Comparison of ENCODE assay signal across 21 cellular contexts in genomic region chr2:218743072-218743471, GRCh38. TPM values are rescaled to one million over a fixed set of nuclear protein-coding genes. Genes with fewer than 3 reads are reported as not detected.
DNase-seq lines count a peak whose midpoint lies in the region; ATAC-seq, FAIRE-seq and TF ChIP-seq lines count a peak whose summit lies in the region.
"Had no signal": no experiment of that assay in that cellular context is flagged by ENCODE, and none has a peak within 500 bp of the region (broad histone marks: within the 10 kb centered on the region; RNA-seq: fewer than 3 reads in every experiment).

No MANE protein-coding gene starts in this region.

- peak overlapping the region; percentile 56; the same call in 1 of the 2 replicates for H3K27ac ChIP-seq in GM12878 (ENCODE audit: control insufficient read depth, insufficient read depth)
- H3K27ac ChIP-seq: breast epithelium, thyroid gland had no signal

- no peak overlapping the region; the same call in 1 of the 2 replicates for H3K4me2 ChIP-seq in GM12878 (ENCODE audit: control insufficient read depth, insufficient read depth)
- H3K4me2 ChIP-seq: smooth muscle cell had no signal

- in situ Hi-C loops in GM12878 (cut with MboI), result no loop called here

- SMC1A ChIA-PET in GM12878 (lab: Charles Lee; ENCODE audit: uncharacterized antibody, unreplicated experiment), result interaction anchor here (1.0 kb wide), 1 partner anchor 11 kb away, joined by 5 read pairs; no protein-coding TSS in a partner anchor

- TF ChIP-seq EP300 in GM12878 (IDR thresholded peaks at IDR 0.05; ENCODE audit: borderline replicate concordance in 1 of 2, control insufficient read depth in 1 of 2, low read depth in 2 of 2, low read length in 2 of 2), result peak in 1 of 2 experiments; percentile 42; a peak in 1 of 4 replicates

- H3K36me3 Mint-ChIP-seq in mesothelial cell of epicardium, result peaks cover 57% of the 10 kb centered on the region
- H3K36me3 Mint-ChIP-seq in activated T-helper 2 cell treated with anti-CD3 and anti-CD28 coated beads, Interferon-gamma antibody, Interleukin-2, Interleukin-4, amounts not matched to agents 10 μg/mL and 5 μg/mL and 100 μg/mL, durations not matched to agents 14 hours and 24 hours and 36 hours (ENCODE audit: low read depth), result peaks cover 78% of the 10 kb centered on the region

- H2AFZ ChIP-seq in GM12878 (ENCODE audit: control insufficient read depth, low read depth, low read length), result no peak overlapping the region

- no peak for TF ChIP-seq RAD21 in GM12878 (IDR thresholded peaks at IDR 0.05; ENCODE audit: insufficient read depth, low read depth, low read length)

- no peaks in the 10 kb centered on the region for H3K27me3 Mint-ChIP-seq in mesothelial cell of epicardium (ENCODE audit: low read depth)
- H3K27me3 Mint-ChIP-seq in activated T-helper 2 cell treated with anti-CD3 and anti-CD28 coated beads, Interferon-gamma antibody, Interleukin-2, Interleukin-4, amounts not matched to agents 10 μg/mL and 5 μg/mL and 100 μg/mL, durations not matched to agents 14 hours and 24 hours and 36 hours (ENCODE audit: low read depth), result no peaks in the 10 kb centered on the region
- H3K27me3 Mint-ChIP-seq: activated T-cell treated with anti-CD3 and anti-CD28 coated beads, Interleukin-2, amount 50 U/mL, for 24 hours had no signal

- H3K4me1 Mint-ChIP-seq in mesothelial cell of epicardium, result peaks cover 8% of the 10 kb centered on the region
- peaks cover 24% of the 10 kb centered on the region for H3K4me1 Mint-ChIP-seq in activated T-helper 2 cell treated with anti-CD3 and anti-CD28 coated beads, Interferon-gamma antibody, Interleukin-2, Interleukin-4, amounts not matched to agents 10 μg/mL and 5 μg/mL and 100 μg/mL, durations not matched to agents 14 hours and 24 hours and 36 hours (ENCODE audit: low read depth)

- CTCF ChIA-PET in GM12878 (lab: Yijun Ruan, JAX), result interaction anchor here (0.7 kb wide), 1 partner anchor 56 kb away, joined by 3 read pairs; no protein-coding TSS in a partner anchor

- TF ChIP-seq POLR2A in GM12878 (IDR thresholded peaks at IDR 0.05; ENCODE audit: low read depth, low read length), result no peak

- POLR2A ChIA-PET in GM12878 (lab: Charles Lee), result no interaction called here

- no peak overlapping the region for H3K27ac Mint-ChIP-seq in mesothelial cell of epicardium
- no peak overlapping the region for H3K27ac Mint-ChIP-seq in activated T-helper 2 cell treated with anti-CD3 and anti-CD28 coated beads, Interferon-gamma antibody, Interleukin-2, Interleukin-4, amounts not matched to agents 10 μg/mL and 5 μg/mL and 100 μg/mL, durations not matched to agents 14 hours and 24 hours and 36 hours
- H3K27ac Mint-ChIP-seq: activated T-cell treated with anti-CD3 and anti-CD28 coated beads, Interleukin-2, amount 50 U/mL, for 24 hours had no signal

- no TSS peak for BruUV-seq in GM12878 (replicated peaks; lab: Mats Ljungman, UMichigan)

- DNase-seq in GM10266 (ENCODE audit: extremely low spot score) (peak; percentile 51), GM12878 (ENCODE audit: low read depth, low spot score) (peak; percentile 25), NCI-H748 (lab: John Stamatoyannopoulos, UW; ENCODE audit: unreplicated experiment) (no peak), mesothelial cell of epicardium (ENCODE audit: low spot score in 2 of 2, unreplicated experiment in 2 of 2) (no peak), retina (no peak)
- no peak for DNase-seq in activated T-helper 2 cell treated with anti-CD3 and anti-CD28 coated beads, Interferon-gamma antibody, Interleukin-2, Interleukin-4, amounts not matched to agents 10 μg/mL and 5 μg/mL and 100 μg/mL, durations not matched to agents 14 hours and 24 hours and 36 hours (ENCODE audit: low spot score)
- DNase-seq: activated CD4-positive, alpha-beta T cell treated with anti-CD3 and anti-CD28 coated beads, Interleukin-2, amount 50 U/mL, for 48 hours; activated T-cell treated with anti-CD3 and anti-CD28 coated beads, Interleukin-2, amount 50 U/mL, for 24 hours; left ventricle myocardium superior; NCI-H2029; NCI-H524; thyroid gland had no signal

- H3K79me2 ChIP-seq in GM12878 (ENCODE audit: control insufficient read depth, insufficient read depth, low read length), result no peaks in the 10 kb centered on the region

- peaks cover 3% of the 10 kb centered on the region for H3K9me3 Mint-ChIP-seq in mesothelial cell of epicardium
- no peaks in the 10 kb centered on the region for H3K9me3 Mint-ChIP-seq in activated T-helper 2 cell treated with anti-CD3 and anti-CD28 coated beads, Interferon-gamma antibody, Interleukin-2, Interleukin-4, amounts not matched to agents 10 μg/mL and 5 μg/mL and 100 μg/mL, durations not matched to agents 14 hours and 24 hours and 36 hours
- H3K9me3 Mint-ChIP-seq: activated T-cell treated with anti-CD3 and anti-CD28 coated beads, Interleukin-2, amount 50 U/mL, for 24 hours had no signal

- H3K36me3 ChIP-seq in GM12878 (ENCODE audit: control insufficient read depth in 2 of 2, insufficient read depth in 2 of 2, low read length in 1 of 2), result peaks cover 18 to 28% of the 10 kb centered on the region in 2 experiments
- H3K36me3 ChIP-seq: breast epithelium had no signal

- H3K9me3 ChIP-seq in GM12878 (replicated peaks; ENCODE audit: control insufficient read depth, insufficient read depth, low read length), result no peaks in the 10 kb centered on the region
- H3K9me3 ChIP-seq: breast epithelium, thyroid gland had no signal

- intact Hi-C loops in GM12878 (cut with micrococcal nuclease; ENCODE audit: unreplicated experiment), result no loop called here
- intact Hi-C loops in activated T-helper 2 cell treated with anti-CD3 and anti-CD28 coated beads, Interferon-gamma antibody, Interleukin-2, Interleukin-4, amounts not matched to agents 10 μg/mL and 5 μg/mL and 100 μg/mL, durations not matched to agents 14 hours and 24 hours and 36 hours (cut with micrococcal nuclease), result no loop called here

- peak; percentile 79 for FAIRE-seq in GM12878 (lab: Jason Lieb, UNC)
- FAIRE-seq: HepG2, TTC549 had no signal

- H4K20me1 ChIP-seq in GM12878 (ENCODE audit: control insufficient read depth, insufficient read depth), result no peaks in the 10 kb centered on the region

- H3K27me3 ChIP-seq in GM12878 (replicated peaks in 1 of 2; ENCODE audit: control insufficient read depth in 2 of 2, insufficient read depth in 2 of 2, low read length in 1 of 2), result no peaks in the 10 kb centered on the region
- H3K27me3 ChIP-seq: breast epithelium, thyroid gland had no signal

- H3K4me3 Mint-ChIP-seq in mesothelial cell of epicardium, result no peak overlapping the region
- no peak overlapping the region for H3K4me3 Mint-ChIP-seq in activated T-helper 2 cell treated with anti-CD3 and anti-CD28 coated beads, Interferon-gamma antibody, Interleukin-2, Interleukin-4, amounts not matched to agents 10 μg/mL and 5 μg/mL and 100 μg/mL, durations not matched to agents 14 hours and 24 hours and 36 hours (ENCODE audit: low read depth)
- H3K4me3 Mint-ChIP-seq: activated T-cell treated with anti-CD3 and anti-CD28 coated beads, Interleukin-2, amount 50 U/mL, for 24 hours had no signal

- H3K4me1 ChIP-seq in GM12878 (ENCODE audit: control insufficient read depth, insufficient read depth, low read length), result peaks cover 29% of the 10 kb centered on the region
- H3K4me1 ChIP-seq: breast epithelium, thyroid gland had no signal

- no peak overlapping the region for H3K9ac ChIP-seq in GM12878 (ENCODE audit: control insufficient read depth, insufficient read depth, low read length)

- TF ChIP-seq CTCF in GM10266 (IDR thresholded peaks at IDR 0.05; ENCODE audit: control insufficient read depth, insufficient read depth, low read depth, missing control alignments) (no peak), GM12878 (IDR thresholded peaks at IDR 0.05 in 2 of 3, conservative IDR thresholded peaks at IDR 0.05 in 1 of 3; ENCODE audit: control insufficient read depth in 2 of 3, extremely low read depth in 1 of 3, insufficient read depth in 1 of 3, low read depth in 3 of 3, low read length in 3 of 3) (no peak), mesothelial cell of epicardium (IDR thresholded peaks at IDR 0.05; ENCODE audit: unreplicated experiment) (no peak)

- WGBS in GM12878 (ENCODE audit: insufficient coverage, insufficient replicate concordance, low lambda C conversion rate, missing lambda C conversion rate), result 50% methylated on average over 6 of the region's 6 CpGs

- RAD21 ChIA-PET in GM12878 (lab: Charles Lee; ENCODE audit: unreplicated experiment), result no interaction called here

- ATAC-seq in GM18868 (IDR thresholded peaks at IDR 0.05; ENCODE audit: unreplicated experiment) (peak; percentile 62), HG03442 (IDR thresholded peaks at IDR 0.05; ENCODE audit: unreplicated experiment) (peak; percentile 63), GM12878 (peak; percentile 83)
- ATAC-seq: esophagus mucosa, HepG2, left ventricle myocardium superior, Panc1 had no signal

- H3K4me3 ChIP-seq in GM12878, result no peak overlapping the region
- H3K4me3 ChIP-seq: breast epithelium, smooth muscle cell, thyroid gland had no signal

RNA-seq across cellular contexts. Expression of gene TTLL4, which starts 32.4 kb away (rescaled TPM):
- total RNA-seq in GM12878 (2013; cell fraction: nucleolus; rRNA removed), result 98.7 and 112 TPM in 2 replicates
- total RNA-seq in GM12878 (2014; rRNA removed) (22.3 and 31.7 TPM in 2 replicates), GM12878 (2014; rRNA removed; fragmentation: Illumina TruSeq; extraction: Trizol) (20.4 and 20.7 TPM in 2 replicates), GM12878 (2021) (49.1 and 51.7 TPM in 2 replicates), mesothelial cell of epicardium (54.8 to 65.5 TPM (median 61.8 TPM) in 3 replicates)
- polyA plus RNA-seq in GM12878 (2011; ENCODE audit: low read depth), result 16.7 TPM
- polyA plus RNA-seq in GM12878 (2011; rRNA removed) (35.9 and 50.8 TPM in 2 replicates), GM12878 (2014; fragmentation: Illumina TruSeq; extraction: Trizol) (62.7 and 63.1 TPM in 2 replicates), GM12878 (2014; fragmentation: Nextera tagmentation; extraction: Ambion mirVana) (10 to 100 TPM; 16.6 to 18.7 TPM), GM12878 (2014; rRNA removed) (34.1 and 35.7 TPM in 2 replicates), GM12878 (2016; fragmentation: Nextera tagmentation; extraction: Ambion mirVana) (10 to 100 TPM; 27.5 to 38.0 TPM)
- polyA plus RNA-seq in GM12878 (2011; cell fraction: cytosol; rRNA removed), result 47.3 and 57.9 TPM in 2 replicates
- polyA plus RNA-seq in GM12878 (2011; cell fraction: nucleus; rRNA removed), result 174 and 209 TPM in 2 replicates
- polyA plus RNA-seq in GM12878 (2012), result 13.6 and 19.5 TPM in 2 replicates
- 80.0 and 87.2 TPM in 2 replicates for polyA minus RNA-seq in GM12878 (2011; rRNA and poly(A)+ RNA removed)
- polyA minus RNA-seq in GM12878 (2011; cell fraction: cytosol; rRNA and poly(A)+ RNA removed), result 17.5 and 19.5 TPM in 2 replicates
- 64.6 and 98.3 TPM in 2 replicates for polyA minus RNA-seq in GM12878 (2011; cell fraction: nucleus; rRNA and poly(A)+ RNA removed)
- total RNA-seq in activated T-helper 2 cell treated with anti-CD3 and anti-CD28 coated beads, Interferon-gamma antibody, Interleukin-2, Interleukin-4, amounts not matched to agents 10 μg/mL and 5 μg/mL and 100 μg/mL, durations not matched to agents 14 hours and 24 hours and 36 hours, result 55.7 and 64.7 TPM in 2 replicates

RNA-seq across cellular contexts. Expression of gene CYP27A1, which starts 38.9 kb away (rescaled TPM):
- 0.27 and 0.79 TPM in 2 replicates for total RNA-seq in GM12878 (2013; cell fraction: nucleolus; rRNA removed)
- total RNA-seq in GM12878 (2014; rRNA removed), result 0.28 and 0.60 TPM in 2 replicates
- total RNA-seq in GM12878 (2014; rRNA removed; fragmentation: Illumina TruSeq; extraction: Trizol), result not detected in 2 replicates
- 0.61 and 0.72 TPM in 2 replicates for total RNA-seq in GM12878 (2021)
- polyA plus RNA-seq in GM12878 (2011; ENCODE audit: low read depth), result not detected
- polyA plus RNA-seq in GM12878 (2011; rRNA removed), result 0.11 and 0.19 TPM in 2 replicates
- 0.32 and 0.34 TPM in 2 replicates for polyA plus RNA-seq in GM12878 (2011; cell fraction: cytosol; rRNA removed)
- polyA plus RNA-seq in GM12878 (2011; cell fraction: nucleus; rRNA removed), result 0.16 and 0.28 TPM in 2 replicates
- polyA plus RNA-seq in GM12878 (2012), result 0.27 and 0.43 TPM in 2 replicates
- 0.22 TPM in 1 of 2 replicates, not detected in the other for polyA plus RNA-seq in GM12878 (2014; fragmentation: Illumina TruSeq; extraction: Trizol)
- under 1 TPM in 1 of 2 experiments, not detected in 1; 0.13 TPM for polyA plus RNA-seq in GM12878 (2014; fragmentation: Nextera tagmentation; extraction: Ambion mirVana)
- polyA plus RNA-seq in GM12878 (2014; rRNA removed), result 0.10 and 0.35 TPM in 2 replicates
- polyA plus RNA-seq in GM12878 (2016; fragmentation: Nextera tagmentation; extraction: Ambion mirVana), result under 1 TPM; 0.12 to 0.14 TPM
- 0.21 TPM in 1 of 2 replicates, not detected in the other for polyA minus RNA-seq in GM12878 (2011; rRNA and poly(A)+ RNA removed)
- polyA minus RNA-seq in GM12878 (2011; cell fraction: cytosol; rRNA and poly(A)+ RNA removed), result not detected in 2 replicates
- polyA minus RNA-seq in GM12878 (2011; cell fraction: nucleus; rRNA and poly(A)+ RNA removed), result not detected in 2 replicates
- 15.6 to 16.8 TPM (median 16.6 TPM) in 3 replicates for total RNA-seq in mesothelial cell of epicardium
- not detected in 2 replicates for total RNA-seq in activated T-helper 2 cell treated with anti-CD3 and anti-CD28 coated beads, Interferon-gamma antibody, Interleukin-2, Interleukin-4, amounts not matched to agents 10 μg/mL and 5 μg/mL and 100 μg/mL, durations not matched to agents 14 hours and 24 hours and 36 hours
- total RNA-seq: MCF 10A had no signal

Comparison
In these comparisons a context has a peak if more than half of its experiments do, and no peak if none do; other contexts are left out.
1. DNase-seq: peak in GM10266 (single experiment) and GM12878 (single experiment); none in NCI-H748 (single experiment), mesothelial cell of epicardium (0 of 2), retina (single experiment) and activated T-helper 2 cell treated with anti-CD3 and anti-CD28 coated beads, Interferon-gamma antibody, Interleukin-2, Interleukin-4, amounts not matched to agents 10 μg/mL and 5 μg/mL and 100 μg/mL, durations not matched to agents 14 hours and 24 hours and 36 hours (single experiment).
2. Peak in every context shown above with its lines, with median percentiles within 50 percentile points of each other: ATAC-seq.